Comparison of ENCODE assay signal across 14 cellular contexts in the genomic region with DNA sequence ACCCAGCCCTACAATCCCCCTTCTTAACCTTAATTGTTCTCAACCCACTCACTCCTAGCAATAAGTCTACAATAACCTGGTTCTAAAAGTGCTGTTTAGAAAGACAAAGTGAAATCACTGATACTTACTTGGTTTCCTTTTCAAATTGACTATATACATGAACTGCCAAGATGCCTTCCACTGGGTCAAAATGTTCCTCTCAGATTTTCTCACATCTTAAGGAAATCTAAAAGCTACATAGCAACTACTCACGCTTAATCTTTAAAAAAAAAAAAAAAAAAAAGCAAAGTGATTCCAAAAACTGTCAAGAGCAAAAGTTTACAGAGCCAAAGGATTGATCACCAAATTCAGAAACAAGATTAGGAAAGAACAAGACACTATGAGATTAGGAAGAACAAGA.
DNase-seq lines count a peak whose midpoint lies in the region; ATAC-seq and TF ChIP-seq lines count a peak whose summit lies in the region.
"Had no signal": no experiment of that assay in that cellular context is flagged by ENCODE, and none has a peak within 500 bp of the region (broad histone marks: within the 10 kb centered on the region; RNA-seq: fewer than 3 reads in every experiment).

No MANE protein-coding gene starts in this region.

- no peak overlapping the region for H4K8ac ChIP-seq in mesendoderm (ENCODE audit: low read depth, low read length)

- H3K4me3 ChIP-seq in CD8-positive, alpha-beta T cell (ENCODE audit: low read depth, low read length), result no peak overlapping the region
- H3K4me3 ChIP-seq in breast epithelium, result no peak overlapping the region
- no peak overlapping the region for H3K4me3 ChIP-seq in rectal smooth muscle tissue (ENCODE audit: low read length)
- no peak overlapping the region for H3K4me3 ChIP-seq in mesendoderm (ENCODE audit: low read length)
- H3K4me3 ChIP-seq: lung had no signal

- H4K5ac ChIP-seq in mesendoderm (ENCODE audit: low read length), result no peak overlapping the region

- H3K27ac Mint-ChIP-seq in CD8-positive, alpha-beta T cell, result peak overlapping the region; percentile 27
- H3K27ac Mint-ChIP-seq in progenitor cell of endocrine pancreas, result no peak overlapping the region

- H3K27me3 ChIP-seq in CD8-positive, alpha-beta T cell (ENCODE audit: insufficient read depth, low read length), result no peaks in the 10 kb centered on the region
- H3K27me3 ChIP-seq in breast epithelium, result no peaks in the 10 kb centered on the region
- no peaks in the 10 kb centered on the region for H3K27me3 ChIP-seq in rectal smooth muscle tissue (ENCODE audit: control insufficient read depth, insufficient read depth, low read length)
- no peaks in the 10 kb centered on the region for H3K27me3 ChIP-seq in mesendoderm (ENCODE audit: insufficient read depth, low read length, poor library complexity)

- H3K4me3 Mint-ChIP-seq in CD8-positive, alpha-beta T cell, result no peak overlapping the region
- H3K4me3 Mint-ChIP-seq in progenitor cell of endocrine pancreas (ENCODE audit: low read depth), result no peak overlapping the region
- H3K4me3 Mint-ChIP-seq: CD14-positive monocyte had no signal

- H3K4ac ChIP-seq in mesendoderm (ENCODE audit: low read depth, low read length), result no peak overlapping the region

- no peak for TF ChIP-seq POLR2A in breast epithelium (IDR thresholded peaks at IDR 0.05)

- H3K27me3 Mint-ChIP-seq in CD8-positive, alpha-beta T cell (ENCODE audit: low read depth), result no peaks in the 10 kb centered on the region
- no peaks in the 10 kb centered on the region for H3K27me3 Mint-ChIP-seq in progenitor cell of endocrine pancreas

- no peak overlapping the region for H3K27ac ChIP-seq in CD8-positive, alpha-beta T cell (ENCODE audit: low read depth, low read length)
- H3K27ac ChIP-seq in breast epithelium (peak overlapping the region; percentile 39 to 97), rectal smooth muscle tissue (ENCODE audit: low read depth, low read length) (peak overlapping the region; percentile 63), mesendoderm (ENCODE audit: low read depth, low read length) (no peak overlapping the region)

- no peak overlapping the region for H2BK5ac ChIP-seq in mesendoderm (ENCODE audit: low read length)

- no peak for TF ChIP-seq CTCF in CD8-positive, alpha-beta T cell (IDR thresholded peaks at IDR 0.05)
- no peak for TF ChIP-seq CTCF in breast epithelium (IDR thresholded peaks at IDR 0.05)
- no peak for TF ChIP-seq CTCF in progenitor cell of endocrine pancreas (IDR thresholded peaks at IDR 0.05; ENCODE audit: unreplicated experiment)

- CTCF ChIA-PET in CD8-positive, alpha-beta T cell (lab: Charles Lee), result interaction anchor here (0.6 kb wide), 1 partner anchor 286 kb away, joined by 3 read pairs; no protein-coding TSS in a partner anchor
- CTCF ChIA-PET in HEK293T (lab: Yijun Ruan, JAX), result interaction anchor here (0.6 kb wide), 1 partner anchor 67 kb away, joined by 3 read pairs; no protein-coding TSS in a partner anchor

- peaks cover 2% of the 10 kb centered on the region for H3K79me1 ChIP-seq in mesendoderm (ENCODE audit: low read length)

- H3K79me2 ChIP-seq in mesendoderm (ENCODE audit: control insufficient read depth, insufficient read depth, low read length), result peaks cover 65% of the 10 kb centered on the region

- H3K56ac ChIP-seq in mesendoderm (ENCODE audit: low read length), result no peak overlapping the region

- H3K4me1 ChIP-seq in CD8-positive, alpha-beta T cell (ENCODE audit: insufficient read depth, low read length), result peaks cover 18% of the 10 kb centered on the region
- H3K4me1 ChIP-seq in breast epithelium, result peaks cover 0 to 10% of the 10 kb centered on the region in 2 donors
- peaks cover 8% of the 10 kb centered on the region for H3K4me1 ChIP-seq in rectal smooth muscle tissue (ENCODE audit: control insufficient read depth, insufficient read depth, low read length)
- H3K4me1 ChIP-seq in mesendoderm (ENCODE audit: control insufficient read depth, low read depth, low read length), result peaks cover 2% of the 10 kb centered on the region

- H3K18ac ChIP-seq in mesendoderm (ENCODE audit: low read length), result no peak overlapping the region

- peaks cover 35% of the 10 kb centered on the region for H3K4me1 Mint-ChIP-seq in CD8-positive, alpha-beta T cell (ENCODE audit: low read depth)
- H3K4me1 Mint-ChIP-seq in progenitor cell of endocrine pancreas (ENCODE audit: low read depth), result peaks cover 16% of the 10 kb centered on the region

- no peak overlapping the region for H3K23ac ChIP-seq in mesendoderm (ENCODE audit: low read length)

- H2AK5ac ChIP-seq in mesendoderm (ENCODE audit: low read length), result no peak overlapping the region

- no CpG with 5 or more reads among the region's 1 CpG for WGBS in mesendoderm (ENCODE audit: extremely low coverage, insufficient coverage, low lambda C conversion rate)

- no peaks in the 10 kb centered on the region for H3K36me3 ChIP-seq in CD8-positive, alpha-beta T cell (ENCODE audit: insufficient read depth, low read length)
- H3K36me3 ChIP-seq in breast epithelium (no peaks in the 10 kb centered on the region), rectal smooth muscle tissue (ENCODE audit: control insufficient read depth, insufficient read depth, low read length) (no peaks in the 10 kb centered on the region), mesendoderm (ENCODE audit: control insufficient read depth, insufficient read depth, low read length) (no peaks in the 10 kb centered on the region)

- POLR2A ChIA-PET in CD8-positive, alpha-beta T cell (lab: Charles Lee), result no interaction called here
- POLR2A ChIA-PET in HEK293T (lab: Yijun Ruan, JAX), result no interaction called here

- H3K4me2 ChIP-seq in mesendoderm (ENCODE audit: low read length), result no peak overlapping the region

- H2BK120ac ChIP-seq in mesendoderm (ENCODE audit: low read depth, low read length), result no peak overlapping the region

- no peak overlapping the region for H3K9ac ChIP-seq in rectal smooth muscle tissue (ENCODE audit: low read length)
- no peak overlapping the region for H3K9ac ChIP-seq in mesendoderm (ENCODE audit: low read length)

- intact Hi-C loops in CD8-positive, alpha-beta T cell (cut with DNase I, micrococcal nuclease), result loop anchor here (5.0 kb wide), 3 partner anchors 217 to 508 kb away; a partner anchor contains a TSS
- intact Hi-C loops in breast epithelium (cut with DNase I; ENCODE audit: low total_unique reads), result no loop called here

- no peaks in the 10 kb centered on the region for H3K9me3 Mint-ChIP-seq in CD8-positive, alpha-beta T cell
- no peaks in the 10 kb centered on the region for H3K9me3 Mint-ChIP-seq in progenitor cell of endocrine pancreas (ENCODE audit: low read depth)
- H3K9me3 Mint-ChIP-seq: CD14-positive monocyte had no signal

- no peak for ATAC-seq in CD8-positive, alpha-beta T cell
- no peak for ATAC-seq in activated CD4-positive, CD25-positive, alpha-beta regulatory T cell treated with anti-CD3 and anti-CD28 coated beads, Interleukin-2, amount 50 U/mL, for 24 hours

- no peak overlapping the region for H2BK15ac ChIP-seq in mesendoderm (replicated peaks; ENCODE audit: low read depth)

- H3K9me3 ChIP-seq in CD8-positive, alpha-beta T cell (ENCODE audit: low read length), result no peaks in the 10 kb centered on the region
- no peaks in the 10 kb centered on the region for H3K9me3 ChIP-seq in breast epithelium

- DNase-seq in CD8-positive, alpha-beta T cell, result no peak
- DNase-seq in HEK293T (ENCODE audit: extremely low spot score), result no peak
- no peak for DNase-seq in breast epithelium (ENCODE audit: low spot score in 2 of 2)
- no peak for DNase-seq in progenitor cell of endocrine pancreas (ENCODE audit: low spot score, unreplicated experiment)
- no peak for DNase-seq in DMS114 treated with DMSO at 0.1 percent for 48 hours (lab: John Stamatoyannopoulos, UW; ENCODE audit: unreplicated experiment)
- no peak for DNase-seq in mesendoderm
- DNase-seq: activated effector memory CD4-positive, alpha-beta T cell treated with anti-CD3 and anti-CD28 coated beads, Interleukin-2, amount 50 U/mL, for 16 hours; cortex of kidney; NCI-H446 treated with DMSO at 0.1 percent for 48 hours; retina had no signal

- peaks cover 15% of the 10 kb centered on the region for H3K36me3 Mint-ChIP-seq in CD8-positive, alpha-beta T cell
- peaks cover 8% of the 10 kb centered on the region for H3K36me3 Mint-ChIP-seq in progenitor cell of endocrine pancreas (ENCODE audit: insufficient read depth)

TF ChIP-seq in HEK293T, 16 proteins besides CTCF, POLR2A, EP300 and RAD21:
- no peak for TF ChIP-seq CTBP1 (IDR thresholded peaks at IDR 0.05; ENCODE audit: borderline replicate concordance)
- 0 out of 2 replicates have a peak, but pooled peaks have one; percentile 29 for TF ChIP-seq ZNF384 (IDR thresholded peaks at IDR 0.05)
TF ChIP-seq in HEK293T: peak in this region for 1.

Comparison
In these comparisons a context has a peak if more than half of its experiments do, and no peak if none do; other contexts are left out.
1. H3K27ac ChIP-seq: peak in breast epithelium (2 of 2) and rectal smooth muscle tissue (single experiment); none in CD8-positive, alpha-beta T cell (single experiment) and mesendoderm (single experiment).